In genomic region chr12:537772-538171, GRCh38 we compare ENCODE assay signal across 17 cellular contexts.
DNase-seq lines count a peak whose midpoint lies in the region; ATAC-seq and TF ChIP-seq lines count a peak whose summit lies in the region.
"Had no signal": no experiment of that assay in that cellular context is flagged by ENCODE, and none has a peak within 500 bp of the region (broad histone marks: within the 10 kb centered on the region; RNA-seq: fewer than 3 reads in every experiment).

No MANE protein-coding gene starts in this region.

- H3K9me3 ChIP-seq in esophagus squamous epithelium: no peaks in the 10 kb centered on the region
- no peaks in the 10 kb centered on the region for H3K9me3 ChIP-seq in effector memory CD4-positive, alpha-beta T cell (ENCODE audit: control insufficient read depth, low read length)
- H3K9me3 ChIP-seq: lower lobe of right lung had no signal

- peak in 1 of 4 donors; percentile 35 for TF ChIP-seq POLR2A in esophagus squamous epithelium (IDR thresholded peaks at IDR 0.05)

- 43 to 60% methylated on average over 4 of the region's 4 CpGs for WGBS in esophagus squamous epithelium, 2 donors

- peaks cover 6% of the 10 kb centered on the region for H3K9me3 Mint-ChIP-seq in type B pancreatic cell

- TF ChIP-seq CTCF in esophagus squamous epithelium (IDR thresholded peaks at IDR 0.05) (no peak), type B pancreatic cell (conservative IDR thresholded peaks at IDR 0.05) (no peak)

- peaks cover 16 to 69% (median 25%) of the 10 kb centered on the region in 3 donors for H3K4me1 ChIP-seq in esophagus squamous epithelium
- H3K4me1 ChIP-seq in effector memory CD4-positive, alpha-beta T cell (ENCODE audit: control insufficient read depth, insufficient read depth, low read length, poor library complexity, severe bottlenecking): peaks cover 21% of the 10 kb centered on the region

- no peaks in the 10 kb centered on the region for H3K36me3 ChIP-seq in esophagus squamous epithelium
- H3K36me3 ChIP-seq in effector memory CD4-positive, alpha-beta T cell (ENCODE audit: control insufficient read depth, insufficient read depth, low read length): no peaks in the 10 kb centered on the region
- H3K36me3 ChIP-seq: lower lobe of right lung, neural progenitor cell had no signal

- H3K27ac ChIP-seq in esophagus squamous epithelium: peak overlapping the region in 3 of 4 donors; percentile 78 to 90 (median 89)
- no peak overlapping the region for H3K27ac ChIP-seq in effector memory CD4-positive, alpha-beta T cell (ENCODE audit: insufficient read depth, low read length, poor library complexity, severe bottlenecking)
- H3K27ac ChIP-seq: lower lobe of right lung, neural progenitor cell had no signal

- H3K27me3 ChIP-seq in esophagus squamous epithelium: peaks cover 0 to 17% (median 0%) of the 10 kb centered on the region in 4 donors
- no peaks in the 10 kb centered on the region for H3K27me3 ChIP-seq in effector memory CD4-positive, alpha-beta T cell (replicated peaks; ENCODE audit: control insufficient read depth, insufficient read depth, low read length, poor library complexity, severe bottlenecking)
- H3K27me3 ChIP-seq: neural progenitor cell had no signal

- peak overlapping the region; percentile 63 for H3K4me3 Mint-ChIP-seq in type B pancreatic cell
- H3K4me3 Mint-ChIP-seq: neural progenitor cell had no signal

- DNase-seq in NCI-H1417 (lab: John Stamatoyannopoulos, UW) (peak; percentile 28 to 82 (median 66)), NCI-H1417 treated with DMSO at 0.1 percent for 48 hours (lab: John Stamatoyannopoulos, UW) (no peak), NCI-H69 (lab: John Stamatoyannopoulos, UW) (peak; percentile 98), esophagus squamous epithelium (lab: John Stamatoyannopoulos, UW) (no peak), type B pancreatic cell (ENCODE audit: extremely low spot score, unreplicated experiment) (no peak), Right ventricle myocardium inferior (ENCODE audit: missing footprints) (no peak)
- DNase-seq in effector memory CD4-positive, alpha-beta T cell: no peak
- DNase-seq: activated CD4-positive, alpha-beta T cell treated with anti-CD3 and anti-CD28 coated beads, Interleukin-2, amount 50 U/mL, for 4 hours; amygdala; CD4-positive, alpha-beta memory T cell; cortex of kidney; lower lobe of right lung; NCI-H82; stimulated activated naive CD4-positive, alpha-beta T cell treated with Interleukin-2 at 50 U/mL for 16 hours had no signal

- ATAC-seq in GM18873 (IDR thresholded peaks at IDR 0.05; ENCODE audit: low FRiP score, unreplicated experiment): no peak
- no peak for ATAC-seq in Right ventricle myocardium inferior
- ATAC-seq: sciatic nerve had no signal

- intact Hi-C loops in esophagus squamous epithelium (cut with DNase I) (no loop called here), Right ventricle myocardium inferior (cut with DNase I) (no loop called here)

- H3K36me3 Mint-ChIP-seq in type B pancreatic cell: peaks cover 15% of the 10 kb centered on the region
- H3K36me3 Mint-ChIP-seq: CD4-positive, alpha-beta memory T cell; neural progenitor cell had no signal

- H3K4me3 ChIP-seq in esophagus squamous epithelium: no peak overlapping the region
- no peak overlapping the region for H3K4me3 ChIP-seq in effector memory CD4-positive, alpha-beta T cell (ENCODE audit: insufficient read depth, low read depth, low read length, poor library complexity, severe bottlenecking)
- H3K4me3 ChIP-seq: lower lobe of right lung, neural progenitor cell had no signal

- H3K27me3 Mint-ChIP-seq in type B pancreatic cell: no peaks in the 10 kb centered on the region
- H3K27me3 Mint-ChIP-seq: CD4-positive, alpha-beta memory T cell had no signal

- H3K27ac Mint-ChIP-seq in type B pancreatic cell: peak overlapping the region; percentile 99
- H3K27ac Mint-ChIP-seq: neural progenitor cell had no signal

- H3K4me1 Mint-ChIP-seq in type B pancreatic cell (ENCODE audit: unreplicated experiment): peaks cover 22% of the 10 kb centered on the region

Comparison
In these comparisons a context has a peak if more than half of its experiments do, and no peak if none do; other contexts are left out.
1. DNase-seq: peak in NCI-H1417 (3 of 3) and NCI-H69 (single experiment); none in NCI-H1417 treated with DMSO at 0.1 percent for 48 hours (single experiment), esophagus squamous epithelium (single experiment), type B pancreatic cell (single experiment), Right ventricle myocardium inferior (single experiment) and effector memory CD4-positive, alpha-beta T cell (0 of 3).